ENCODE assay signal across 8 cellular contexts in the genomic region with DNA sequence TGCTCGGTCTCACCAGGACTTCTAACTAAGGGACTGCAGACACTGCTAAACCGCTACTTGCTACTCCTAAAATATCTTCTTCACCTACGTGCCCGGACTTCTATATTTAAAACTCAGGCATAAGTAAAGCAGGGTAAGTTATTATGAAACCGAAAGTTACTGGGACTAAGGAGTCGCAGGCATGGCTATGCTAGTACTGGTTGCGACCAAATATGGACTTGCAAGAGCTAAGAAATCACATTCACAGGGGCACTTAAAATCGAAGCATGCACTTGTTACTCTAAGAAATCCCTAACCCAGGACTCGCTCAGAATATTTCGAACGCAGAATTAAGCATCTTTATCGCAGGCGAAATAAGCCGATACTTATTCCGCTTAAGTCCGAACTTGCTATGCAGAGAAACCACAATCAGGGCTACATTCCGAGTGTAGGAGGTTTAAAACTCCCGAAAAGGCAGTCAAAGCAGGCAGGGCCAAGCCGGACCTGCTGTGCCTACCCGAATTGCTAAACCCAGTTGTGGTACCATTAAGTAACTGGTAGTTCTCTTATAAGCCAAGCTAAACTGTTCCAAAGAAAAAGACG. TPM values are rescaled to one million over a fixed set of nuclear protein-coding genes. Genes with fewer than 3 reads are reported as not detected.
DNase-seq lines count a peak whose midpoint lies in the region; ATAC-seq and TF ChIP-seq lines count a peak whose summit lies in the region.

No MANE protein-coding gene starts in this region.

- peak overlapping the region; percentile 66 for H2AFZ ChIP-seq in PC-9

- H3K9me2 ChIP-seq in PC-9 (ENCODE audit: insufficient read depth) = no peaks in the 10 kb centered on the region

- H3K36me3 Mint-ChIP-seq in natural killer cell = no peaks in the 10 kb centered on the region

- H3K27ac Mint-ChIP-seq in natural killer cell = peak overlapping the region; percentile 92 to 96

- H3K4me3 ChIP-seq in PC-9 = peak overlapping the region; percentile 76

- no peaks in the 10 kb centered on the region for H3K9me3 Mint-ChIP-seq in natural killer cell

- H3K27me3 Mint-ChIP-seq in natural killer cell (ENCODE audit: low read depth in 2 of 2) = no peaks in the 10 kb centered on the region

- peak; percentile 17 for ATAC-seq in GM18907 (IDR thresholded peaks at IDR 0.05; ENCODE audit: unreplicated experiment)
- ATAC-seq in natural killer cell = peak; percentile 11 to 38 (median 28)
- ATAC-seq in HG02970 (IDR thresholded peaks at IDR 0.05; ENCODE audit: low FRiP score, unreplicated experiment) = no peak
- no peak for ATAC-seq in esophagus mucosa

- H3K27me3 ChIP-seq in PC-9 (ENCODE audit: insufficient read depth, low read depth) = no peaks in the 10 kb centered on the region

- POLR2A ChIA-PET in PC-9 (lab: Charles Lee; ENCODE audit: unreplicated experiment) = interaction anchor here (0.5 to 1.0 kb wide), 4 partner anchors 27 to 1219 kb away, joined by 3 to 11 read pairs (median 5); no protein-coding TSS in a partner anchor

- H4K20me1 ChIP-seq in PC-9 (ENCODE audit: insufficient read depth) = no peaks in the 10 kb centered on the region

- H3K79me2 ChIP-seq in PC-9 (ENCODE audit: low read depth) = peaks cover 9% of the 10 kb centered on the region; the same call in 1 of the 2 replicates

- no peak overlapping the region for H3K27ac ChIP-seq in PC-9

- intact Hi-C loops in PC-9 (cut with micrococcal nuclease; ENCODE audit: unreplicated experiment) = loop anchor here (2.0 kb wide), 1 partner anchor 37 kb away; no protein-coding TSS in a partner anchor
- intact Hi-C loops in natural killer cell (cut with micrococcal nuclease) = loop anchor here (2.0 kb wide), 1 partner anchor 67 kb away; no protein-coding TSS in a partner anchor

- no peaks in the 10 kb centered on the region for H3K9me3 ChIP-seq in PC-9 (ENCODE audit: insufficient read depth, low read depth)

- CTCF ChIA-PET in PC-9 (lab: Charles Lee) = interaction anchor here (1.3 kb wide), 1 partner anchor 126 kb away, joined by 7 read pairs; no protein-coding TSS in a partner anchor

- peak overlapping the region; percentile 93 for H3K4me3 Mint-ChIP-seq in natural killer cell

- peak overlapping the region; percentile 79 for H3K4me2 ChIP-seq in PC-9

- H3K36me3 ChIP-seq in PC-9 (ENCODE audit: low read depth) = 0 out of 2 replicates have a peak, but pooled peaks cover 5% of the 10 kb centered on the region

- peaks cover 14% of the 10 kb centered on the region for H3K4me1 ChIP-seq in PC-9 (replicated peaks; ENCODE audit: insufficient read depth)

- BruUV-seq in PC-9 (replicated peaks; lab: Mats Ljungman, UMichigan) = no TSS peak

- peaks cover 71 to 82% of the 10 kb centered on the region in 2 donors for H3K4me1 Mint-ChIP-seq in natural killer cell

- H3F3A ChIP-seq in PC-9 (ENCODE audit: insufficient read depth, low read depth) = peaks cover 42% of the 10 kb centered on the region

- TF ChIP-seq CTCF in PC-9 (conservative IDR thresholded peaks at IDR 0.05) (no peak), natural killer cell (IDR thresholded peaks at IDR 0.05) (no peak)

- DNase-seq in AG08396 (ENCODE audit: low spot score) = peak; percentile 38
- DNase-seq in PC-9 = no peak
- DNase-seq in dedifferentiated amniotic fluid mesenchymal stem cell (ENCODE audit: extremely low spot score) = peak; percentile 80
- DNase-seq in natural killer cell = peak; percentile 23
- DNase-seq in T1000 (lab: John Stamatoyannopoulos, UW) = no peak

RNA-seq across cellular contexts. Expression of a gene that starts 2.1 kb away (rescaled TPM):
- total RNA-seq in PC-9 (2021) (3.6 and 6.3 TPM in 2 replicates), natural killer cell (10 to 100 TPM; 34.3 to 55.2 (median 38.0) TPM), esophagus mucosa (1.8 TPM)

Comparison
In these comparisons a context has a peak if more than half of its experiments do, and no peak if none do; other contexts are left out.
1. DNase-seq: peak in AG08396 (single experiment), dedifferentiated amniotic fluid mesenchymal stem cell (single experiment) and natural killer cell (single experiment); none in PC-9 (0 of 2) and T1000 (single experiment).
2. ATAC-seq: peak in GM18907 (single experiment) and natural killer cell (3 of 3); none in HG02970 (single experiment) and esophagus mucosa (single experiment).